20 cellular contexts compared by ENCODE assay signal in the genomic region with DNA sequence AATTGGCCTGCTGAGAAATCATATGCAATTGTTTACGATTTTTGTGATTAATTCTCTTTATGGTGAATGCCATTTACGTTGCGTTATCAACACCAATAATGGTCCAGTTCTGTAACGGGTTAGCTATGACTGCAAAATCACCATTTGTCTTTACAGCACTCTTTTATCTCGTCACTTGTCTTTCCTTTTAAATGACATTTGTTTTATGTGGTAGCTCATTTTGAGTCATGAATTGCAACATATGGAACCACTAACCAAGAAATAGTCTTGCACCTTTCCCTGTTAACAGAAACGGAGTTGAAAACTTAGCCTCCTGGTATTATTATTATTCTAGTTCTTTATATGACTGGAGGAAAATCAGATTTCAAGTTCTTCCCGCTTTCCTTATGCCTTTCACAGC. TPM values are rescaled to one million over a fixed set of nuclear protein-coding genes. Genes with fewer than 3 reads are reported as not detected.
DNase-seq lines count a peak whose midpoint lies in the region; ATAC-seq and TF ChIP-seq lines count a peak whose summit lies in the region.
"Had no signal": no experiment of that assay in that cellular context is flagged by ENCODE, and none has a peak within 500 bp of the region (broad histone marks: within the 10 kb centered on the region; RNA-seq: fewer than 3 reads in every experiment).

No MANE protein-coding gene starts in this region.

- no peaks in the 10 kb centered on the region for H4K20me1 ChIP-seq in SK-N-SH (ENCODE audit: insufficient read depth)

- H3K4me2 ChIP-seq in SK-N-SH = no peak overlapping the region

- H3K27ac ChIP-seq in SK-N-SH (ENCODE audit: low read depth in 2 of 2, low read length in 1 of 2) (no peak overlapping the region), VCaP (peak overlapping the region; percentile 94), gastrocnemius medialis (peak overlapping the region; percentile 92 to 96 (median 94))

- peaks cover 8% of the 10 kb centered on the region for H3F3A ChIP-seq in SK-N-SH (replicated peaks; ENCODE audit: insufficient read depth)

- TF ChIP-seq RAD21 in SK-N-SH (IDR thresholded peaks at IDR 0.05; ENCODE audit: low read length) = no peak

- H3K4me3 ChIP-seq in SK-N-SH (ENCODE audit: low read depth in 2 of 2, low read length in 1 of 2) (no peak overlapping the region), epithelial cell of esophagus (ENCODE audit: low read length) (no peak overlapping the region), gastrocnemius medialis (no peak overlapping the region)

- H3K79me2 ChIP-seq in SK-N-SH (ENCODE audit: insufficient read depth) = no peaks in the 10 kb centered on the region

- CTCF ChIA-PET in SK-N-SH (lab: Yijun Ruan, JAX) = interaction anchor here (1.8 to 2.0 kb wide), 2 partner anchors 9 to 212 kb away, joined by 7 to 11 read pairs; no protein-coding TSS in a partner anchor

- H3K4me1 ChIP-seq in SK-N-SH (ENCODE audit: control insufficient read depth in 1 of 2, insufficient read depth in 2 of 2, low read depth in 1 of 2, low read length in 1 of 2) (peaks cover 27 to 37% of the 10 kb centered on the region in 2 experiments), gastrocnemius medialis (peaks cover 46% of the 10 kb centered on the region in 2 donors)
- H3K4me1 ChIP-seq: BE2C had no signal

- H3K9ac ChIP-seq in SK-N-SH = no peak overlapping the region

- no peaks in the 10 kb centered on the region for H3K36me3 ChIP-seq in SK-N-SH (replicated peaks in 1 of 2; ENCODE audit: control insufficient read depth in 1 of 2, insufficient read depth in 2 of 2, low read length in 1 of 2)
- H3K36me3 ChIP-seq in gastrocnemius medialis = no peaks in the 10 kb centered on the region
- H3K36me3 ChIP-seq: BE2C had no signal

- DNase-seq in SK-N-SH = no peak
- peak; percentile 25 for DNase-seq in epithelial cell of esophagus (ENCODE audit: low read depth)
- DNase-seq in gastrocnemius medialis = no peak
- DNase-seq in NCI-H1417 (lab: John Stamatoyannopoulos, UW) = no peak
- DNase-seq in NCI-H510A (lab: John Stamatoyannopoulos, UW) = no peak
- DNase-seq: 8988T; BE2C; CD4-positive, alpha-beta T cell; H9; IMR-90; Karpas-422; MM.1S; NCI-H1417 treated with DMSO at 0.1 percent for 48 hours; NCI-H2029 treated with DMSO at 0.1 percent for 48 hours; NCI-H2171 treated with DMSO at 0.1 percent for 48 hours; NCI-H446 treated with DMSO at 0.1 percent for 48 hours; NCI-H748 treated with DMSO at 0.1 percent for 48 hours had no signal

- POLR2A ChIA-PET in SK-N-SH (lab: Yijun Ruan, JAX) = no interaction called here

- TF ChIP-seq POLR2A in gastrocnemius medialis (IDR thresholded peaks at IDR 0.05) = no peak

- H3K9me2 ChIP-seq in SK-N-SH = no peaks in the 10 kb centered on the region

- intact Hi-C loops in gastrocnemius medialis (cut with DNase I; ENCODE audit: low total_unique reads) = loop anchor here (5.0 to 10.0 kb wide), 4 partner anchors 89 to 809 kb away; a partner anchor contains a TSS

- 0 out of 2 replicates have a peak overlapping the region, but pooled peaks have one; percentile 14 for H2AFZ ChIP-seq in SK-N-SH (ENCODE audit: low read depth)

- no peak for TF ChIP-seq CTCF in SK-N-SH (IDR thresholded peaks at IDR 0.05)
- no peak for TF ChIP-seq CTCF in VCaP (conservative IDR thresholded peaks at IDR 0.05)
- no peak for TF ChIP-seq CTCF in epithelial cell of esophagus (IDR thresholded peaks at IDR 0.05; ENCODE audit: insufficient read depth, low read depth, low read length, missing control alignments)
- TF ChIP-seq CTCF in gastrocnemius medialis (IDR thresholded peaks at IDR 0.05 in 4 of 5, conservative IDR thresholded peaks at IDR 0.05 in 1 of 5) = no peak

- H3K27me3 ChIP-seq in SK-N-SH (ENCODE audit: insufficient read depth) (no peaks in the 10 kb centered on the region), gastrocnemius medialis (no peaks in the 10 kb centered on the region)
- H3K27me3 ChIP-seq: BE2C had no signal

- in situ Hi-C loops in gastrocnemius medialis (cut with MboI; ENCODE audit: low sequenced_read_pairs in 4 of 4) = loop anchor here (10.0 to 25.0 kb wide), 3 partner anchors 156 to 319 kb away; no protein-coding TSS in a partner anchor

- no peak for ATAC-seq in SK-N-SH treated with all-trans-retinoic acid at 6 μM for 48 hours
- ATAC-seq in gastrocnemius medialis = no peak
- no peak for ATAC-seq in HG02642 (IDR thresholded peaks at IDR 0.05; ENCODE audit: poor library complexity, unreplicated experiment)

- TF ChIP-seq EP300 in SK-N-SH (IDR thresholded peaks at IDR 0.05; ENCODE audit: borderline replicate concordance in 1 of 2, low read depth in 1 of 2, low read length in 1 of 2) = no peak

- no peaks in the 10 kb centered on the region for H3K9me3 ChIP-seq in SK-N-SH
- H3K9me3 ChIP-seq in gastrocnemius medialis = no peaks in the 10 kb centered on the region
- H3K9me3 ChIP-seq: BE2C had no signal

- 73% methylated on average over 7 of the region's 7 CpGs for WGBS in SK-N-SH (ENCODE audit: low lambda C conversion rate)

TF ChIP-seq in SK-N-SH, 30 proteins besides CTCF, POLR2A, EP300 and RAD21:
- TF ChIP-seq TEAD4 (IDR thresholded peaks at IDR 0.05; ENCODE audit: borderline replicate concordance, insufficient read depth) (no peak), TCF12 (IDR thresholded peaks at IDR 0.05) (peak; percentile 30; the same call in 1 of the 2 replicates), MXI1 (IDR thresholded peaks at IDR 0.05; ENCODE audit: low read depth, low read length) (no peak)
- TF ChIP-seq, protein P1, sequence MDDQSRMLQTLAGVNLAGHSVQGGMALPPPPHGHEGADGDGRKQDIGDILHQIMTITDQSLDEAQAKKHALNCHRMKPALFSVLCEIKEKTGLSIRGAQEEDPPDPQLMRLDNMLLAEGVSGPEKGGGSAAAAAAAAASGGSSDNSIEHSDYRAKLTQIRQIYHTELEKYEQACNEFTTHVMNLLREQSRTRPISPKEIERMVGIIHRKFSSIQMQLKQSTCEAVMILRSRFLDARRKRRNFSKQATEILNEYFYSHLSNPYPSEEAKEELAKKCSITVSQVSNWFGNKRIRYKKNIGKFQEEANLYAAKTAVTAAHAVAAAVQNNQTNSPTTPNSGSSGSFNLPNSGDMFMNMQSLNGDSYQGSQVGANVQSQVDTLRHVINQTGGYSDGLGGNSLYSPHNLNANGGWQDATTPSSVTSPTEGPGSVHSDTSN (IDR thresholded peaks at IDR 0.05) = peak; percentile 11; the same call in 1 of the 2 replicates

TF ChIP-seq in SK-N-SH treated with all-trans-retinoic acid at 6 μM for 48 hours, 23 proteins besides CTCF, POLR2A, EP300 and RAD21:
- TF ChIP-seq, protein P2, sequence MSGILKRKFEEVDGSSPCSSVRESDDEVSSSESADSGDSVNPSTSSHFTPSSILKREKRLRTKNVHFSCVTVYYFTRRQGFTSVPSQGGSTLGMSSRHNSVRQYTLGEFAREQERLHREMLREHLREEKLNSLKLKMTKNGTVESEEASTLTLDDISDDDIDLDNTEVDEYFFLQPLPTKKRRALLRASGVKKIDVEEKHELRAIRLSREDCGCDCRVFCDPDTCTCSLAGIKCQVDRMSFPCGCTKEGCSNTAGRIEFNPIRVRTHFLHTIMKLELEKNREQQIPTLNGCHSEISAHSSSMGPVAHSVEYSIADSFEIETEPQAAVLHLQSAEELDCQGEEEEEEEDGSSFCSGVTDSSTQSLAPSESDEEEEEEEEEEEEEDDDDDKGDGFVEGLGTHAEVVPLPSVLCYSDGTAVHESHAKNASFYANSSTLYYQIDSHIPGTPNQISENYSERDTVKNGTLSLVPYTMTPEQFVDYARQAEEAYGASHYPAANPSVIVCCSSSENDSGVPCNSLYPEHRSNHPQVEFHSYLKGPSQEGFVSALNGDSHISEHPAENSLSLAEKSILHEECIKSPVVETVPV (CRISPR knock-in tag; IDR thresholded peaks at IDR 0.05) = no peak
- TF ChIP-seq ZNF8 (CRISPR knock-in tag; IDR thresholded peaks at IDR 0.05) (no peak), ZC3H10 (CRISPR knock-in tag; IDR thresholded peaks at IDR 0.05) (no peak), ZFP3 (CRISPR knock-in tag; IDR thresholded peaks at IDR 0.05) (no peak), ESRRG (CRISPR knock-in tag; IDR thresholded peaks at IDR 0.05) (no peak), ZNF70 (CRISPR knock-in tag; IDR thresholded peaks at IDR 0.05) (no peak), ARNTL (CRISPR knock-in tag; IDR thresholded peaks at IDR 0.05; ENCODE audit: borderline replicate concordance, low read depth) (no peak)
- TF ChIP-seq, protein P3, sequence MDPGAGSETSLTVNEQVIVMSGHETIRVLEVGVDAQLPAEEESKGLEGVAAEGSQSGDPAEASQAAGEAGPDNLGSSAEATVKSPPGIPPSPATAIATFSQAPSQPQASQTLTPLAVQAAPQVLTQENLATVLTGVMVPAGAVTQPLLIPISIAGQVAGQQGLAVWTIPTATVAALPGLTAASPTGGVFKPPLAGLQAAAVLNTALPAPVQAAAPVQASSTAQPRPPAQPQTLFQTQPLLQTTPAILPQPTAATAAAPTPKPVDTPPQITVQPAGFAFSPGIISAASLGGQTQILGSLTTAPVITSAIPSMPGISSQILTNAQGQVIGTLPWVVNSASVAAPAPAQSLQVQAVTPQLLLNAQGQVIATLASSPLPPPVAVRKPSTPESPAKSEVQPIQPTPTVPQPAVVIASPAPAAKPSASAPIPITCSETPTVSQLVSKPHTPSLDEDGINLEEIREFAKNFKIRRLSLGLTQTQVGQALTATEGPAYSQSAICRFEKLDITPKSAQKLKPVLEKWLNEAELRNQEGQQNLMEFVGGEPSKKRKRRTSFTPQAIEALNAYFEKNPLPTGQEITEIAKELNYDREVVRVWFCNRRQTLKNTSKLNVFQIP (CRISPR knock-in tag; IDR thresholded peaks at IDR 0.05; ENCODE audit: borderline replicate concordance, low read depth) = no peak
- TF ChIP-seq, protein P4, sequence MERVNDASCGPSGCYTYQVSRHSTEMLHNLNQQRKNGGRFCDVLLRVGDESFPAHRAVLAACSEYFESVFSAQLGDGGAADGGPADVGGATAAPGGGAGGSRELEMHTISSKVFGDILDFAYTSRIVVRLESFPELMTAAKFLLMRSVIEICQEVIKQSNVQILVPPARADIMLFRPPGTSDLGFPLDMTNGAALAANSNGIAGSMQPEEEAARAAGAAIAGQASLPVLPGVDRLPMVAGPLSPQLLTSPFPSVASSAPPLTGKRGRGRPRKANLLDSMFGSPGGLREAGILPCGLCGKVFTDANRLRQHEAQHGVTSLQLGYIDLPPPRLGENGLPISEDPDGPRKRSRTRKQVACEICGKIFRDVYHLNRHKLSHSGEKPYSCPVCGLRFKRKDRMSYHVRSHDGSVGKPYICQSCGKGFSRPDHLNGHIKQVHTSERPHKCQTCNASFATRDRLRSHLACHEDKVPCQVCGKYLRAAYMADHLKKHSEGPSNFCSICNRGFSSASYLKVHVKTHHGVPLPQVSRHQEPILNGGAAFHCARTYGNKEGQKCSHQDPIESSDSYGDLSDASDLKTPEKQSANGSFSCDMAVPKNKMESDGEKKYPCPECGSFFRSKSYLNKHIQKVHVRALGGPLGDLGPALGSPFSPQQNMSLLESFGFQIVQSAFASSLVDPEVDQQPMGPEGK (CRISPR knock-in tag; IDR thresholded peaks at IDR 0.05; ENCODE audit: borderline replicate concordance) = no peak

RNA-seq across cellular contexts. Expression of a gene that starts 3.1 kb away (rescaled TPM):
- 4.2 and 7.2 TPM in 2 replicates for polyA plus RNA-seq in SK-N-SH (2012; rRNA removed)
- polyA plus RNA-seq in SK-N-SH (2012; cell fraction: cytosol; rRNA removed) = 4.4 and 5.3 TPM in 2 replicates
- polyA plus RNA-seq in SK-N-SH (2012; cell fraction: nucleus; rRNA removed) = 15.2 and 19.9 TPM in 2 replicates
- total RNA-seq in gastrocnemius medialis = 100 to 1,000 TPM; 152 to 266 (median 155) TPM
- total RNA-seq: CD4-positive, alpha-beta T cell had no signal

Comparison
In these comparisons a context has a peak if more than half of its experiments do, and no peak if none do; other contexts are left out.
1. H3K27ac ChIP-seq: peak in VCaP (single experiment) and gastrocnemius medialis (4 of 4); none in SK-N-SH (0 of 2).